In the genomic region with DNA sequence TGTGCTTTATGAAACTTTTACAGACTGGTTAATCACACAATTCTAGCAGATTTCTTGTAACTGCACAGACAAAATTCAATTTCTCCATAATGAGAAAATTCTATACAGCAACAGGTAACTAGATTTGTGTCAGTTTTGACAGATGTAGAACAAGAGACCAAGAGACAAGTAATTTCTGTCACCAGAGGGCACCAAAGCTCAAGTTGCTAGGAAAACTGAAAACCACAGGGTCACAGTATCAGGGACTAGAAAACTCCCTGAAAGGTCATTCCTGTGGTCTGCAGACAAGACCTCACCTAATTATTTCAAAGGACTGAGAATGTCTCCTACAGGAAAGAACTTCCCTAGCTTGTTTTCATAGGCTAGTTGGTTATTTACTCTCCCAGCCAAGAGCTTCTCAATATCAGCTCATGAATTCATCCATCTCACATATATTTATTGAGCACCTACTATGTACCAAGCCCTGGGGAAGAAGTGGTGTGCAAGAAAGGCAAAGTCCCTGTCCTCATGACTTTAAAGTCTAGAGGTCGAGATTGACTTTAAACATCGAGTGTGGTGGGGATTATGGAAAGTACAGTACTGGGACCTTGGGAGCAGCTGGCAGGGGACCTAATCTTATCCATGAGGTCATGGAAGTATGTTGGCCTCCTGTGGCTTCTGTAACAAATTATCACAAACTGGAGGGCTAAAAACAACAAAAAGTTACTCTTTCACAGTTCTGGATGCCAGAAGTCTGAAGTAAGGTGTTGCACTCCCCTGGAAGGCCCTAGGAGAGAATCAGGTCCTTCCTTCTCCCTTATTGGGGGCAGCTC, we compare ENCODE assay signal across 8 cellular contexts. TPM values are rescaled to one million over a fixed set of nuclear protein-coding genes. Genes with fewer than 3 reads are reported as not detected.
A peak's percentile ranks its signal among the peaks of the same experiment; 100 is the strongest.
DNase-seq lines count a peak whose midpoint lies in the region; ATAC-seq and TF ChIP-seq lines count a peak whose summit lies in the region.

No MANE protein-coding gene starts in this region.

- no peak for ATAC-seq in lung (ENCODE audit: insufficient read depth, low FRiP score)
- ATAC-seq in HG03457 (IDR thresholded peaks at IDR 0.05; ENCODE audit: unreplicated experiment), result no peak
- no peak for ATAC-seq in aorta (ENCODE audit: low FRiP score)

- TF ChIP-seq CTCF in dorsolateral prefrontal cortex (IDR thresholded peaks at IDR 0.05 in 54 of 56, conservative IDR thresholded peaks at IDR 0.05 in 2 of 56; ENCODE audit: low read depth in 1 of 56, partially characterized antibody in 56 of 56) (peak; percentile 34 to 89 (median 70)), lung (IDR thresholded peaks at IDR 0.05; ENCODE audit: control extremely low read depth, extremely low read depth) (peak; percentile 52)

- intact Hi-C loops in dorsolateral prefrontal cortex (cut with DNase I) (no loop called here), aorta (cut with DNase I) (loop anchor here (1.0 to 5.0 kb wide), 3 partner anchors 30 to 49 kb away; no protein-coding TSS in a partner anchor)

- H3K27ac ChIP-seq in dorsolateral prefrontal cortex (no peak overlapping the region), lung (ENCODE audit: low read depth in 1 of 2, low read length in 1 of 2) (no peak overlapping the region), aorta (ENCODE audit: low read depth in 1 of 2, low read length in 2 of 2) (no peak overlapping the region)

- H3K27me3 ChIP-seq in dorsolateral prefrontal cortex, result no peaks in the 10 kb centered on the region
- no peaks in the 10 kb centered on the region for H3K27me3 ChIP-seq in lung (ENCODE audit: control insufficient read depth, insufficient read depth)
- no peaks in the 10 kb centered on the region for H3K27me3 ChIP-seq in aorta (ENCODE audit: control insufficient read depth in 1 of 2, insufficient read depth in 2 of 2, low read length in 1 of 2)

- H3K36me3 ChIP-seq in lung (ENCODE audit: control insufficient read depth in 2 of 2, insufficient read depth in 2 of 2, low read length in 2 of 2) (no peaks in the 10 kb centered on the region), aorta (ENCODE audit: control insufficient read depth in 1 of 2, insufficient read depth in 2 of 2, low read length in 1 of 2) (no peaks in the 10 kb centered on the region)

- no peak overlapping the region for H3K4me3 ChIP-seq in Jurkat, Clone E6-1 (ENCODE audit: low read length)
- H3K4me3 ChIP-seq in dorsolateral prefrontal cortex (no peak overlapping the region), lung (no peak overlapping the region), aorta (ENCODE audit: low read length in 2 of 2) (no peak overlapping the region)

- no peaks in the 10 kb centered on the region for H3K4me1 ChIP-seq in lung (ENCODE audit: control insufficient read depth in 2 of 2, insufficient read depth in 2 of 2, low read length in 2 of 2)
- H3K4me1 ChIP-seq in aorta (ENCODE audit: control insufficient read depth in 1 of 2, insufficient read depth in 2 of 2, low read length in 2 of 2), result no peaks in the 10 kb centered on the region

- DNase-seq in stimulated activated CD4-positive, alpha-beta T cell treated with anti-CD3 and anti-CD28 coated beads, Interleukin-2, amount 100 ng/mL, for 48 hours, result peak; percentile 19 to 27
- no peak for DNase-seq in stimulated activated CD4-positive, alpha-beta T cell treated with anti-CD3 and anti-CD28 coated beads, Interleukin-4, amount 100 ng/mL, for 4 hours
- DNase-seq in Jurkat, Clone E6-1 (ENCODE audit: low read depth, low spot score), result peak; percentile 45
- DNase-seq in RKO (ENCODE audit: low spot score) (peak; percentile 65), dorsolateral prefrontal cortex (peak in 2 of 10 donors; percentile 19 to 44), lung (ENCODE audit: low spot score) (peak; percentile 39), aorta (no peak)

- WGBS in lung, 2 donors, result 68 to 78% methylated on average over 2 of the region's 2 CpGs
- WGBS in aorta, 2 donors, result 50 to 53% methylated on average over 2 of the region's 2 CpGs

- no peaks in the 10 kb centered on the region for H3K9me3 ChIP-seq in lung (ENCODE audit: control insufficient read depth in 2 of 2, insufficient read depth in 1 of 2, low read length in 1 of 2)
- H3K9me3 ChIP-seq in aorta (ENCODE audit: control insufficient read depth, low read length), result no peaks in the 10 kb centered on the region

RNA-seq across cellular contexts. Expression of gene SETD7, which starts 47.8 kb away (rescaled TPM):
- polyA plus RNA-seq in Jurkat, Clone E6-1 (2012; ENCODE audit: insufficient read depth, insufficient read length), result 14.5 TPM
- 10 to 100 TPM; 30.8 to 54.7 (median 39.4) TPM for total RNA-seq in dorsolateral prefrontal cortex
- 10 to 100 TPM; 34.2 to 35.7 TPM for total RNA-seq in lung
- polyA plus RNA-seq in lung, result 10 to 100 TPM in 1 of 2 donors, 1 to 10 TPM in 1; 8.9 to 15.5 TPM
- total RNA-seq in aorta, result 10 to 100 TPM; 79.0 to 82.4 TPM
- 10 to 100 TPM; 30.3 to 38.7 TPM for polyA plus RNA-seq in aorta

Comparison
In these comparisons a context has a peak if more than half of its experiments do, and no peak if none do; other contexts are left out.
1. DNase-seq: peak in stimulated activated CD4-positive, alpha-beta T cell treated with anti-CD3 and anti-CD28 coated beads, Interleukin-2, amount 100 ng/mL, for 48 hours (2 of 2), Jurkat, Clone E6-1 (single experiment), RKO (single experiment) and lung (single experiment); none in stimulated activated CD4-positive, alpha-beta T cell treated with anti-CD3 and anti-CD28 coated beads, Interleukin-4, amount 100 ng/mL, for 4 hours (0 of 2) and aorta (0 of 2).
2. intact Hi-C loops: an anchor here in aorta (1.0 to 5.0 kb wide); none called in dorsolateral prefrontal cortex.